In the genomic region with DNA sequence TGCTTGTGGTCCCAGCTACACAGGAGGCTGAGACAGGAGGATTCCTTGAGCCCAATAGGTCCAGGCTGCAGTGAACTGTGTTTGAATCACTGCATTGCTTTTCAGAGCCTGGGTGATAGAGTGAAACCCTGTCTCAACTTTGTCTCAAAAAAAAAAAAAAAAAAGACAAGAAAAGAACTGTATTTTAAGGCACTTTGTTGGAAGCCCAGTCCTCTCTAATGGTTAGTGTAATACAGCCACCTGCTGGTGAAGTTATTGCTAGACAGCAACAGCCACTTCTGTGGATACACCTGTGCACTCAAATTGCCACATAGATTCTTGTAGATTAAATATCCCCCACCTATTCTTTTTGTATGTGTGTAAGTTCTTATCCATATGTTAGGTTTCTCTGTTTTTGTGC, we compare ENCODE assay signal across 9 cellular contexts. TPM values are rescaled to one million over a fixed set of nuclear protein-coding genes. Genes with fewer than 3 reads are reported as not detected.
DNase-seq lines count a peak whose midpoint lies in the region; ATAC-seq, FAIRE-seq and TF ChIP-seq lines count a peak whose summit lies in the region.
"Had no signal": no experiment of that assay in that cellular context is flagged by ENCODE, and none has a peak within 500 bp of the region (broad histone marks: within the 10 kb centered on the region; RNA-seq: fewer than 3 reads in every experiment).

No MANE protein-coding gene starts in this region.

- H3K9me3 ChIP-seq in cardiac muscle cell (ENCODE audit: low read depth) (no peaks in the 10 kb centered on the region), WERI-Rb-1 (ENCODE audit: severe bottlenecking) (no peaks in the 10 kb centered on the region), transverse colon (no peaks in the 10 kb centered on the region)

- TF ChIP-seq EP300 in transverse colon (IDR thresholded peaks at IDR 0.05; ENCODE audit: low read depth), result no peak

- peak; percentile 55 to 67 for DNase-seq in cardiac muscle cell (ENCODE audit: low read depth in 1 of 2, low spot score in 1 of 2)
- no peak for DNase-seq in left ventricle myocardium superior
- DNase-seq in HTR-8/SVneo (ENCODE audit: insufficient read length, low spot score), result peak; percentile 50
- DNase-seq in WERI-Rb-1, result peak; percentile 38
- peak; percentile 63 for DNase-seq in iPS-NIHi11 (ENCODE audit: low spot score)
- DNase-seq in transverse colon, result no peak

- H3K4me3 ChIP-seq in cardiac muscle cell (no peak overlapping the region), WERI-Rb-1 (ENCODE audit: low read depth, low read length) (no peak overlapping the region), transverse colon (no peak overlapping the region)

- H3K27me3 ChIP-seq in cardiac muscle cell, result peaks cover 5% of the 10 kb centered on the region
- H3K27me3 ChIP-seq in WERI-Rb-1 (ENCODE audit: insufficient read depth, low read depth, severe bottlenecking), result peaks cover 14% of the 10 kb centered on the region
- H3K27me3 ChIP-seq in transverse colon, result peaks cover 16% of the 10 kb centered on the region

- no peak overlapping the region for H3K27ac ChIP-seq in cardiac muscle cell
- H3K27ac ChIP-seq in WERI-Rb-1, result no peak overlapping the region
- H3K27ac ChIP-seq in transverse colon, result no peak overlapping the region
- H3K27ac ChIP-seq: epithelial cell of prostate had no signal

- H3K4me1 ChIP-seq in cardiac muscle cell (ENCODE audit: low read depth), result peaks cover 6% of the 10 kb centered on the region
- peaks cover 0 to 19% (median 11%) of the 10 kb centered on the region in 4 donors for H3K4me1 ChIP-seq in transverse colon

- no peaks in the 10 kb centered on the region for H3K36me3 ChIP-seq in cardiac muscle cell
- H3K36me3 ChIP-seq in WERI-Rb-1, result no peaks in the 10 kb centered on the region
- no peaks in the 10 kb centered on the region for H3K36me3 ChIP-seq in transverse colon

- TF ChIP-seq CTCF in cardiac muscle cell (IDR thresholded peaks at IDR 0.05; ENCODE audit: low read depth, low read length) (peak; percentile 56), WERI-Rb-1 (IDR thresholded peaks at IDR 0.05; ENCODE audit: low read depth, low read length) (peak; percentile 59), transverse colon (IDR thresholded peaks at IDR 0.05) (peak; percentile 36 to 64 (median 47))

- FAIRE-seq in HTR-8/SVneo (lab: Jason Lieb, UNC), result no peak

- in situ Hi-C loops in transverse colon (cut with MboI; ENCODE audit: low pct_ligation_motif_present in 1 of 4, low pct_unique_long_range_greater_than_20kb in 1 of 4, low sequenced_read_pairs in 3 of 4), result no loop called here

- no peak for TF ChIP-seq POLR2A in transverse colon (IDR thresholded peaks at IDR 0.05)

- ATAC-seq in left ventricle myocardium superior (no peak), GM21423 (IDR thresholded peaks at IDR 0.05; ENCODE audit: unreplicated experiment) (peak; percentile 36), HG02970 (IDR thresholded peaks at IDR 0.05; ENCODE audit: low FRiP score, unreplicated experiment) (no peak)

- intact Hi-C loops in left ventricle myocardium superior (cut with micrococcal nuclease), result no loop called here
- intact Hi-C loops in transverse colon (cut with DNase I; ENCODE audit: low total_unique reads), result no loop called here

RNA-seq across cellular contexts. Expression of gene FGG, which starts 10.1 kb away (rescaled TPM):
- not detected in 2 replicates for total RNA-seq in cardiac muscle cell
- polyA plus RNA-seq in cardiac muscle cell, result 0.68 TPM in 1 of 2 replicates, not detected in the other
- total RNA-seq in left ventricle myocardium superior, result not detected
- not detected for total RNA-seq in transverse colon

RNA-seq across cellular contexts. Expression of gene FGA, which starts 32.1 kb away (rescaled TPM):
- total RNA-seq in cardiac muscle cell (not detected in 2 replicates), left ventricle myocardium superior (not detected), transverse colon (not detected)
- 0.31 TPM in 1 of 2 replicates, not detected in the other for polyA plus RNA-seq in cardiac muscle cell

RNA-seq across cellular contexts. Expression of gene FGB, which starts 59.8 kb away (rescaled TPM):
- total RNA-seq in cardiac muscle cell (0.48 and 1.9 TPM in 2 replicates), left ventricle myocardium superior (not detected), transverse colon (not detected)
- 0.99 TPM in 1 of 2 replicates, not detected in the other for polyA plus RNA-seq in cardiac muscle cell

Comparison
In these comparisons a context has a peak if more than half of its experiments do, and no peak if none do; other contexts are left out.
1. DNase-seq: peak in cardiac muscle cell (2 of 2), HTR-8/SVneo (single experiment), WERI-Rb-1 (single experiment) and iPS-NIHi11 (single experiment); none in left ventricle myocardium superior (single experiment) and transverse colon (single experiment).
2. Peak in every context shown above with its lines, with median percentiles within 50 percentile points of each other: CTCF ChIP-seq.